In genomic region chr1:226001852-226002666, GRCh38 we compare ENCODE assay signal across 8 cellular contexts. TPM values are rescaled to one million over a fixed set of nuclear protein-coding genes. Genes with fewer than 3 reads are reported as not detected.
DNase-seq lines count a peak whose midpoint lies in the region; ATAC-seq, FAIRE-seq and TF ChIP-seq lines count a peak whose summit lies in the region.

No MANE protein-coding gene starts in this region.

- TF ChIP-seq CTCF in endothelial cell of umbilical vein (IDR thresholded peaks at IDR 0.05; ENCODE audit: extremely low read depth in 1 of 2, insufficient read depth in 1 of 2, low read depth in 1 of 2, low read length in 2 of 2) (no peak), neural progenitor cell (IDR thresholded peaks at IDR 0.05) (no peak), upper lobe of left lung (IDR thresholded peaks at IDR 0.05) (no peak)

- H3K27ac ChIP-seq in CD8-positive, alpha-beta memory T cell (ENCODE audit: low read depth, low read length): peak overlapping the region; percentile 99
- H3K27ac ChIP-seq in endothelial cell of umbilical vein (ENCODE audit: insufficient read depth, low read depth, low read length): peak overlapping the region; percentile 87
- H3K27ac ChIP-seq in neural progenitor cell: no peak overlapping the region
- peak overlapping the region; percentile 86 to 99 (median 96) for H3K27ac ChIP-seq in upper lobe of left lung

- peaks cover 0 to 14% (median 2%) of the 10 kb centered on the region in 3 donors for H3K36me3 Mint-ChIP-seq in CD8-positive, alpha-beta memory T cell
- peaks cover 3% of the 10 kb centered on the region for H3K36me3 Mint-ChIP-seq in activated CD8-positive, alpha-beta memory T cell treated with anti-CD3 and anti-CD28 coated beads, Interleukin-2, amount 10 ng/mL, durations not matched to agents 7 days and 5 days
- no peaks in the 10 kb centered on the region for H3K36me3 Mint-ChIP-seq in neural progenitor cell

- intact Hi-C loops in endothelial cell of umbilical vein (cut with micrococcal nuclease): loop anchor here (1.0 kb wide), 1 partner anchor 32 kb away; no protein-coding TSS in a partner anchor

- peak; percentile 87 to 96 (median 93) for TF ChIP-seq EP300 in upper lobe of left lung (IDR thresholded peaks at IDR 0.05)

- peak overlapping the region; percentile 53 for H2AFZ ChIP-seq in endothelial cell of umbilical vein (ENCODE audit: low read depth, low read length)
- peak overlapping the region; percentile 80 for H2AFZ ChIP-seq in neural progenitor cell (replicated peaks)

- peak overlapping the region; percentile 48 for H3K4me2 ChIP-seq in endothelial cell of umbilical vein (ENCODE audit: insufficient read depth, low read length)
- peak overlapping the region; percentile 61 for H3K4me2 ChIP-seq in neural progenitor cell

- no TSS peak for BruUV-seq in endothelial cell of umbilical vein (replicated peaks; lab: Mats Ljungman, UMichigan)

- dilution Hi-C loops in endothelial cell of umbilical vein (cut with MboI; ENCODE audit: extremely low pct_ligation_motif_present, low sequenced_read_pairs): no loop called here

- H3K4me3 Mint-ChIP-seq in CD8-positive, alpha-beta memory T cell: peak overlapping the region; percentile 9 to 68 (median 54)
- H3K4me3 Mint-ChIP-seq in activated CD8-positive, alpha-beta memory T cell treated with anti-CD3 and anti-CD28 coated beads, Interleukin-2, amount 10 ng/mL, durations not matched to agents 7 days and 5 days: no peak overlapping the region
- no peak overlapping the region for H3K4me3 Mint-ChIP-seq in neural progenitor cell

- H3K9me1 ChIP-seq in endothelial cell of umbilical vein (replicated peaks; ENCODE audit: control insufficient read depth, extremely low read depth, insufficient read depth, low read length): no peaks in the 10 kb centered on the region

- H3K4me1 ChIP-seq in CD8-positive, alpha-beta memory T cell (ENCODE audit: insufficient read depth, low read length): peaks cover 66% of the 10 kb centered on the region
- H3K4me1 ChIP-seq in endothelial cell of umbilical vein (ENCODE audit: control insufficient read depth, extremely low read depth, insufficient read depth, low read length) (peaks cover 42% of the 10 kb centered on the region), neural progenitor cell (peaks cover 27% of the 10 kb centered on the region), upper lobe of left lung (peaks cover 29 to 50% (median 43%) of the 10 kb centered on the region in 4 donors)

- H3K79me2 ChIP-seq in endothelial cell of umbilical vein (ENCODE audit: control insufficient read depth, insufficient read depth, low read length): peaks cover 20% of the 10 kb centered on the region
- peaks cover 21% of the 10 kb centered on the region for H3K79me2 ChIP-seq in neural progenitor cell (ENCODE audit: low read depth)

- POLR2A ChIA-PET in CD8-positive, alpha-beta memory T cell (lab: Charles Lee): no interaction called here
- POLR2A ChIA-PET in HEK293T (lab: Yijun Ruan, JAX) (interaction anchor here (4.2 kb wide), 1 partner anchor 60 kb away, joined by 61 read pairs; the partner anchor contains the start of gene H3-3A), endothelial cell of umbilical vein (lab: Charles Lee) (interaction anchor here (0.6 to 1.3 kb wide), 2 partner anchors 22 to 61 kb away, joined by 3 to 6 read pairs; partner anchors contain the start of gene H3-3A)

- peak overlapping the region; percentile 44 for H3K9ac ChIP-seq in endothelial cell of umbilical vein (replicated peaks; ENCODE audit: extremely low read depth, insufficient read depth, low read length)
- H3K9ac ChIP-seq in neural progenitor cell: no peak overlapping the region

- TF ChIP-seq POLR2A in endothelial cell of umbilical vein (IDR thresholded peaks at IDR 0.05; ENCODE audit: low read depth, low read length): no peak
- TF ChIP-seq POLR2A in upper lobe of left lung (IDR thresholded peaks at IDR 0.05): peak in 3 of 4 donors; percentile 30 to 59 (median 58)

- peak overlapping the region; percentile 68 to 100 (median 92) for H3K27ac Mint-ChIP-seq in CD8-positive, alpha-beta memory T cell
- H3K27ac Mint-ChIP-seq in activated CD8-positive, alpha-beta memory T cell treated with anti-CD3 and anti-CD28 coated beads, Interleukin-2, amount 10 ng/mL, durations not matched to agents 7 days and 5 days: peak overlapping the region; percentile 66
- peak overlapping the region; percentile 0 for H3K27ac Mint-ChIP-seq in neural progenitor cell

- CTCF ChIA-PET in CD8-positive, alpha-beta memory T cell (lab: Charles Lee): interaction anchor here (0.6 to 3.5 kb wide), 2 partner anchors 61 to 63 kb away, joined by 3 to 33 read pairs; partner anchors contain the start of gene H3-3A
- CTCF ChIA-PET in HEK293T (lab: Yijun Ruan, JAX): no interaction called here
- CTCF ChIA-PET in activated CD8-positive, alpha-beta memory T cell treated with anti-CD3 and anti-CD28 coated beads, Interleukin-2, amount 10 ng/mL, durations not matched to agents 7 days and 5 days (lab: Charles Lee): interaction anchor here (1.1 to 3.1 kb wide), 2 partner anchors 14 to 63 kb away, joined by 4 to 13 read pairs; no protein-coding TSS in a partner anchor
- CTCF ChIA-PET in endothelial cell of umbilical vein (lab: Charles Lee): interaction anchor here (0.7 to 1.8 kb wide), 3 partner anchors 14 to 63 kb away, joined by 4 to 11 read pairs (median 7); partner anchors contain the start of gene H3-3A

- no peaks in the 10 kb centered on the region for H3K9me3 Mint-ChIP-seq in CD8-positive, alpha-beta memory T cell
- no peaks in the 10 kb centered on the region for H3K9me3 Mint-ChIP-seq in activated CD8-positive, alpha-beta memory T cell treated with anti-CD3 and anti-CD28 coated beads, Interleukin-2, amount 10 ng/mL, durations not matched to agents 7 days and 5 days (ENCODE audit: low read depth)
- H3K9me3 Mint-ChIP-seq in neural progenitor cell: no peaks in the 10 kb centered on the region

- H3K4me1 Mint-ChIP-seq in CD8-positive, alpha-beta memory T cell: peaks cover 42 to 62% (median 57%) of the 10 kb centered on the region in 3 donors
- H3K4me1 Mint-ChIP-seq in activated CD8-positive, alpha-beta memory T cell treated with anti-CD3 and anti-CD28 coated beads, Interleukin-2, amount 10 ng/mL, durations not matched to agents 7 days and 5 days: peaks cover 45% of the 10 kb centered on the region
- peaks cover 35% of the 10 kb centered on the region for H3K4me1 Mint-ChIP-seq in neural progenitor cell

- peak; percentile 32 to 87 (median 71) for DNase-seq in CD8-positive, alpha-beta memory T cell
- DNase-seq in HEK293T (ENCODE audit: extremely low spot score) (no peak), NCI-H748 (lab: John Stamatoyannopoulos, UW; ENCODE audit: unreplicated experiment) (peak; percentile 88), endothelial cell of umbilical vein (ENCODE audit: low read depth, low spot score) (peak; percentile 92), neural progenitor cell (ENCODE audit: low spot score) (no peak), upper lobe of left lung (peak in 1 of 2 donors; percentile 88)
- peak; percentile 61 for DNase-seq in activated CD8-positive, alpha-beta memory T cell treated with anti-CD3 and anti-CD28 coated beads, Interleukin-2, amount 10 ng/mL, durations not matched to agents 7 days and 5 days

- H3K4me3 ChIP-seq in CD8-positive, alpha-beta memory T cell (ENCODE audit: low read length): peak overlapping the region; percentile 21
- H3K4me3 ChIP-seq in endothelial cell of umbilical vein (replicated peaks in 1 of 3; ENCODE audit: insufficient read depth in 1 of 3, low read depth in 1 of 3, low read length in 3 of 3) (no peak overlapping the region), neural progenitor cell (no peak overlapping the region), upper lobe of left lung (peak overlapping the region in 2 of 4 donors; percentile 4 to 20)

- no peaks in the 10 kb centered on the region for H3K27me3 ChIP-seq in CD8-positive, alpha-beta memory T cell (ENCODE audit: insufficient read depth, low read length, poor library complexity, severe bottlenecking)
- H3K27me3 ChIP-seq in endothelial cell of umbilical vein (ENCODE audit: control insufficient read depth in 2 of 2, insufficient read depth in 2 of 2, low read length in 2 of 2) (no peaks in the 10 kb centered on the region), neural progenitor cell (no peaks in the 10 kb centered on the region), upper lobe of left lung (peaks cover 0 to 6% (median 0%) of the 10 kb centered on the region in 4 donors)

- no peaks in the 10 kb centered on the region for H3K9me3 ChIP-seq in CD8-positive, alpha-beta memory T cell (ENCODE audit: low read length)
- no peaks in the 10 kb centered on the region for H3K9me3 ChIP-seq in endothelial cell of umbilical vein (replicated peaks; ENCODE audit: control insufficient read depth, insufficient read depth, low read length)
- H3K9me3 ChIP-seq in neural progenitor cell (ENCODE audit: low read depth): no peaks in the 10 kb centered on the region
- H3K9me3 ChIP-seq in upper lobe of left lung: no peaks in the 10 kb centered on the region

- peaks cover 24% of the 10 kb centered on the region for H3F3A ChIP-seq in neural progenitor cell (ENCODE audit: low read depth)

- peak; percentile 63 for FAIRE-seq in endothelial cell of umbilical vein (lab: Jason Lieb, UNC)

- H3K27me3 Mint-ChIP-seq in CD8-positive, alpha-beta memory T cell: peaks cover 0 to 1% of the 10 kb centered on the region in 2 donors
- no peaks in the 10 kb centered on the region for H3K27me3 Mint-ChIP-seq in activated CD8-positive, alpha-beta memory T cell treated with anti-CD3 and anti-CD28 coated beads, Interleukin-2, amount 10 ng/mL, durations not matched to agents 7 days and 5 days
- H3K27me3 Mint-ChIP-seq in neural progenitor cell (ENCODE audit: insufficient read depth, low read depth): peaks cover 3% of the 10 kb centered on the region

- 29 to 33% methylated on average over 9 of the region's 9 CpGs for WGBS in upper lobe of left lung, 2 donors

- no peak for ATAC-seq in activated CD8-positive, alpha-beta memory T cell treated with anti-CD3 and anti-CD28 coated beads, Interleukin-2, amount 10 ng/mL, durations not matched to agents 7 days and 5 days
- peak; percentile 62 to 63 for ATAC-seq in upper lobe of left lung (ENCODE audit: low FRiP score in 2 of 2)
- no peak for ATAC-seq in HG02840 (IDR thresholded peaks at IDR 0.05; ENCODE audit: low FRiP score, unreplicated experiment)

- no peaks in the 10 kb centered on the region for H3K36me3 ChIP-seq in CD8-positive, alpha-beta memory T cell (ENCODE audit: insufficient read depth, low read length)
- H3K36me3 ChIP-seq in endothelial cell of umbilical vein (ENCODE audit: control insufficient read depth in 2 of 2, extremely low read depth in 1 of 2, insufficient read depth in 2 of 2, low read length in 2 of 2) (no peaks in the 10 kb centered on the region), neural progenitor cell (no peaks in the 10 kb centered on the region), upper lobe of left lung (no peaks in the 10 kb centered on the region)

- H4K20me1 ChIP-seq in endothelial cell of umbilical vein (replicated peaks; ENCODE audit: control insufficient read depth, extremely low read depth, insufficient read depth, low read length): no peaks in the 10 kb centered on the region
- no peaks in the 10 kb centered on the region for H4K20me1 ChIP-seq in neural progenitor cell (ENCODE audit: low read depth)

RNA-seq across cellular contexts. Expression of gene SDE2, which starts 2.9 kb away (rescaled TPM):
- total RNA-seq in CD8-positive, alpha-beta memory T cell: 10 to 100 TPM; 23.4 to 23.6 TPM
- polyA plus RNA-seq in CD8-positive, alpha-beta memory T cell: 8.4 TPM
- 10 to 100 TPM; 16.6 to 20.9 TPM for total RNA-seq in activated CD8-positive, alpha-beta memory T cell treated with anti-CD3 and anti-CD28 coated beads, Interleukin-2, amount 10 ng/mL, durations not matched to agents 7 days and 5 days
- 15.9 and 16.1 TPM in 2 replicates for total RNA-seq in endothelial cell of umbilical vein
- polyA plus RNA-seq in endothelial cell of umbilical vein: 8.3 and 11.9 TPM in 2 replicates
- 8.7 and 9.1 TPM in 2 replicates for polyA plus RNA-seq in endothelial cell of umbilical vein (2011; cell fraction: cytosol; rRNA removed)
- polyA plus RNA-seq in endothelial cell of umbilical vein (2011; cell fraction: nucleus; rRNA removed): 11.0 and 14.9 TPM in 2 replicates
- 7.2 and 8.1 TPM in 2 replicates for polyA plus RNA-seq in endothelial cell of umbilical vein (2012)
- 10.1 and 10.2 TPM in 2 replicates for polyA minus RNA-seq in endothelial cell of umbilical vein
- polyA minus RNA-seq in endothelial cell of umbilical vein (2011; cell fraction: cytosol; rRNA and poly(A)+ RNA removed): 11.5 TPM
- 10.6 and 11.9 TPM in 2 replicates for polyA minus RNA-seq in endothelial cell of umbilical vein (2011; cell fraction: nucleus; rRNA and poly(A)+ RNA removed)
- 18.8 and 29.2 TPM in 2 replicates for total RNA-seq in neural progenitor cell (ENCODE audit: low replicate concordance)
- total RNA-seq in upper lobe of left lung: 10 to 100 TPM; 12.1 to 27.8 (median 18.3) TPM

Comparison
In these comparisons a context has a peak if more than half of its experiments do, and no peak if none do; other contexts are left out.
1. DNase-seq: peak in CD8-positive, alpha-beta memory T cell (5 of 5), NCI-H748 (single experiment), activated CD8-positive, alpha-beta memory T cell treated with anti-CD3 and anti-CD28 coated beads, Interleukin-2, amount 10 ng/mL, durations not matched to agents 7 days and 5 days (single experiment) and endothelial cell of umbilical vein (single experiment); none in HEK293T (single experiment) and neural progenitor cell (single experiment).
2. H3K27ac Mint-ChIP-seq: peak in every context shown above with its lines; median percentile 92 in CD8-positive, alpha-beta memory T cell; 66 in activated CD8-positive, alpha-beta memory T cell treated with anti-CD3 and anti-CD28 coated beads, Interleukin-2, amount 10 ng/mL, durations not matched to agents 7 days and 5 days; 0 in neural progenitor cell.
3. H3K4me3 Mint-ChIP-seq: peak in CD8-positive, alpha-beta memory T cell (7 of 7); none in activated CD8-positive, alpha-beta memory T cell treated with anti-CD3 and anti-CD28 coated beads, Interleukin-2, amount 10 ng/mL, durations not matched to agents 7 days and 5 days (single experiment) and neural progenitor cell (single experiment).
4. ATAC-seq: peak in upper lobe of left lung (2 of 2); none in activated CD8-positive, alpha-beta memory T cell treated with anti-CD3 and anti-CD28 coated beads, Interleukin-2, amount 10 ng/mL, durations not matched to agents 7 days and 5 days (single experiment) and HG02840 (single experiment).